ENCODE assay signal across 37 cellular contexts in the genomic region with DNA sequence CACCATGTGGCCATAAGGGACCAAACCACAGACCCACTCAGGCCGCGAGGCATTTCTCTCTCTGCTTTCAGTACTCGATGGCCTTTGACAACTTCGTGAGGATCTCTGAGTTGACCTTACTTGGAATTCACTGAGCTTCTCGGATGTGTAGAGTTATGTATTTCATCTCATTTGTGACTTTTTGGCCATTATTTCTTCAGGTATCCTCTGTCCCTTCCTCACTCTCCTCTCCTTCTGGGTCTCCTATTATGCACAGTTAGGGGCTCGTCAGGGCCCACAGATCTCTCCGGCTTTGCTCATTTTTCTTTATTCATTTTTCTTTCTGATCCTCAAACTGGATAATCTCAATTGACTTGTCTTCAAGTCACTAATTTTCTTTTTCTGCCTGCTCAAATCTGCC. TPM values are rescaled to one million over a fixed set of nuclear protein-coding genes. Genes with fewer than 3 reads are reported as not detected.
"Had no signal": no experiment of that assay in that cellular context is flagged by ENCODE, and none has a peak within 500 bp of the region (broad histone marks: within the 10 kb centered on the region; RNA-seq: fewer than 3 reads in every experiment).

No MANE protein-coding gene starts in this region.

- ATAC-seq: activated CD8-positive, alpha-beta T cell treated with anti-CD3 and anti-CD28 coated beads for 36 hours; activated naive CD4-positive, alpha-beta T cell treated with anti-CD3 and anti-CD28 coated beads, Interleukin-2, amount 50 U/mL, for 72 hours; activated T-cell treated with anti-CD3 and anti-CD28 coated beads, Interleukin-2, amount 50 U/mL, for 4 hours; activated T-cell treated with anti-CD3 and anti-CD28 coated beads, Interleukin-2, amount 50 U/mL, for 72 hours; activated T-helper 17 cell treated with anti-CD3 and anti-CD28 coated beads, Interleukin-2, amount 50 U/mL, for 72 hours had no signal

- H3K4me3 Mint-ChIP-seq: activated B cell treated with CpG ODN at 0.5 μM for 24 hours; activated CD4-positive, alpha-beta memory T cell treated with anti-CD3 and anti-CD28 coated beads for 36 hours; activated CD4-positive, alpha-beta T cell treated with anti-CD3 and anti-CD28 coated beads, Interleukin-2, amount 10 ng/mL, durations not matched to agents 24 days and 14 days; activated CD8-positive, alpha-beta T cell treated with anti-CD3 and anti-CD28 coated beads for 36 hours; activated naive CD4-positive, alpha-beta T cell treated with anti-CD3 and anti-CD28 coated beads for 36 hours; activated naive CD8-positive, alpha-beta T cell treated with anti-CD3 and anti-CD28 coated beads for 36 hours; activated T-cell treated with anti-CD3 and anti-CD28 coated beads, Interleukin-2, amount 50 U/mL, for 4 hours; activated T-cell treated with anti-CD3 and anti-CD28 coated beads, Interleukin-2, amount 50 U/mL, for 72 hours; activated T-helper 1 cell treated with anti-CD3 and anti-CD28 coated beads, Interleukin-12 subunit alpha, Interleukin-12 subunit beta, Interleukin-2, Interleukin-4 antibody, amounts not matched to agents 30 ng/mL and 10 ng/mL and 1 ng/mL, durations not matched to agents 14 hours and 24 hours and 36 hours; activated T-helper 17 cell treated with anti-CD3 and anti-CD28 coated beads, Interleukin-2, amount 50 U/mL, for 72 hours; brain; central memory CD8-positive, alpha-beta T cell; T-helper 1 cell treated with Interleukin-12 subunit alpha and Interleukin-12 subunit beta and Interleukin-4 antibody, amounts not matched to agents 30 μg/mL and 1 μg/mL, for 36 hours; T-helper 2 cell treated with Interferon-gamma antibody and Interleukin-4, amounts not matched to agents 5 μg/mL and 100 μg/mL, for 36 hours had no signal

- H3K4me1 ChIP-seq: ascending aorta had no signal

- DNase-seq: activated B cell treated with CpG ODN at 0.5 μM for 24 hours; activated CD4-positive, alpha-beta memory T cell treated with anti-CD3 and anti-CD28 coated beads for 36 hours; activated CD4-positive, alpha-beta T cell treated with anti-CD3 and anti-CD28 coated beads for 4 hours; activated CD4-positive, alpha-beta T cell treated with anti-CD3 and anti-CD28 coated beads, Interleukin-2, amount 10 ng/mL, durations not matched to agents 24 days and 14 days; activated CD4-positive, alpha-beta T cell treated with anti-CD3 and anti-CD28 coated beads, Interleukin-2, amount 50 U/mL, for 1 hour; activated CD4-positive, alpha-beta T cell treated with anti-CD3 and anti-CD28 coated beads, Interleukin-2, amount 50 U/mL, for 4 hours; activated CD4-positive, CD25-positive, alpha-beta regulatory T cell treated with anti-CD3 and anti-CD28 coated beads, Interleukin-2, amount 50 U/mL, for 72 hours; activated CD8-positive, alpha-beta memory T cell treated with anti-CD3 and anti-CD28 coated beads, Interleukin-2, amount 50 U/mL, for 4 hours; activated CD8-positive, alpha-beta T cell treated with anti-CD3 and anti-CD28 coated beads for 36 hours; activated gamma-delta T cell treated with Interleukin-2 at 50 U/mL for 16 hours; activated naive CD4-positive, alpha-beta T cell; activated naive CD4-positive, alpha-beta T cell treated with anti-CD3 and anti-CD28 coated beads for 36 hours; activated naive CD8-positive, alpha-beta T cell treated with anti-CD3 and anti-CD28 coated beads for 36 hours; activated T-cell treated with anti-CD3 and anti-CD28 coated beads for 4 hours; activated T-cell treated with anti-CD3 and anti-CD28 coated beads, Interleukin-2, amount 50 U/mL, for 1 hour; activated T-cell treated with anti-CD3 and anti-CD28 coated beads, Interleukin-2, amount 50 U/mL, for 4 hours; activated T-cell treated with anti-CD3 and anti-CD28 coated beads, Interleukin-2, amount 50 U/mL, for 72 hours; adrenal gland; amygdala; anterior cingulate cortex; caudate nucleus; cerebellar nuclear complex; T-helper 2 cell; T-helper 9 cell had no signal

- H3K27me3 ChIP-seq: adrenal gland, ascending aorta, cardiac muscle cell had no signal

- H3K36me3 ChIP-seq: adrenal gland, ascending aorta, cardiac muscle cell had no signal

- H3K27me3 Mint-ChIP-seq: activated CD4-positive, alpha-beta T cell treated with anti-CD3 and anti-CD28 coated beads, Interleukin-2, amount 10 ng/mL, durations not matched to agents 24 days and 14 days; activated naive CD8-positive, alpha-beta T cell treated with anti-CD3 and anti-CD28 coated beads for 36 hours had no signal

- H3K27ac ChIP-seq: adrenal gland, ascending aorta, cardiac muscle cell, VCaP had no signal

- H3K4me3 ChIP-seq: adrenal gland, ascending aorta, cardiac muscle cell had no signal

- H3K36me3 Mint-ChIP-seq: activated naive CD8-positive, alpha-beta T cell treated with anti-CD3 and anti-CD28 coated beads for 36 hours had no signal

- H3K4me1 Mint-ChIP-seq: activated B cell treated with CpG ODN at 0.5 μM for 24 hours; activated CD4-positive, alpha-beta T cell treated with anti-CD3 and anti-CD28 coated beads, Interleukin-2, amount 10 ng/mL, durations not matched to agents 24 days and 14 days; activated naive CD8-positive, alpha-beta T cell treated with anti-CD3 and anti-CD28 coated beads for 36 hours; activated T-helper 17 cell treated with anti-CD3 and anti-CD28 coated beads, Interleukin-2, amount 50 U/mL, for 72 hours; brain; central memory CD8-positive, alpha-beta T cell had no signal

- H3K27ac Mint-ChIP-seq: activated B cell treated with CpG ODN at 0.5 μM for 24 hours; activated CD4-positive, alpha-beta memory T cell treated with anti-CD3 and anti-CD28 coated beads for 36 hours; activated CD4-positive, alpha-beta T cell treated with anti-CD3 and anti-CD28 coated beads, Interleukin-2, amount 10 ng/mL, durations not matched to agents 24 days and 14 days; activated CD8-positive, alpha-beta T cell treated with anti-CD3 and anti-CD28 coated beads for 36 hours; activated naive CD4-positive, alpha-beta T cell treated with anti-CD3 and anti-CD28 coated beads for 36 hours; activated naive CD4-positive, alpha-beta T cell treated with anti-CD3 and anti-CD28 coated beads, Interleukin-2, amount 50 U/mL, for 72 hours; activated naive CD8-positive, alpha-beta T cell treated with anti-CD3 and anti-CD28 coated beads for 36 hours; activated T-cell treated with anti-CD3 and anti-CD28 coated beads, Interleukin-2, amount 50 U/mL, for 72 hours; activated T-helper 1 cell treated with anti-CD3 and anti-CD28 coated beads, Interleukin-12 subunit alpha, Interleukin-12 subunit beta, Interleukin-2, Interleukin-4 antibody, amounts not matched to agents 30 ng/mL and 10 ng/mL and 1 ng/mL, durations not matched to agents 14 hours and 24 hours and 36 hours; activated T-helper 17 cell treated with anti-CD3 and anti-CD28 coated beads, Interleukin-2, amount 50 U/mL, for 72 hours; brain; T-helper 1 cell treated with Interleukin-12 subunit alpha and Interleukin-12 subunit beta and Interleukin-4 antibody, amounts not matched to agents 30 μg/mL and 1 μg/mL, for 36 hours; T-helper 2 cell treated with Interferon-gamma antibody and Interleukin-4, amounts not matched to agents 5 μg/mL and 100 μg/mL, for 36 hours had no signal

RNA-seq across cellular contexts. Expression of a gene that starts 16.6 kb away (rescaled TPM):
- total RNA-seq: activated B cell treated with CpG ODN at 0.5 μM for 24 hours; activated CD4-positive, alpha-beta memory T cell treated with anti-CD3 and anti-CD28 coated beads for 36 hours; activated CD4-positive, alpha-beta T cell treated with anti-CD3 and anti-CD28 coated beads, Interleukin-2, amount 10 ng/mL, durations not matched to agents 24 days and 14 days; activated CD8-positive, alpha-beta memory T cell treated with anti-CD3 and anti-CD28 coated beads for 36 hours; activated CD8-positive, alpha-beta T cell treated with anti-CD3 and anti-CD28 coated beads for 36 hours; activated naive CD4-positive, alpha-beta T cell treated with anti-CD3 and anti-CD28 coated beads for 36 hours; activated naive CD4-positive, alpha-beta T cell treated with anti-CD3 and anti-CD28 coated beads, Interleukin-2, amount 50 U/mL, for 72 hours; activated naive CD8-positive, alpha-beta T cell treated with anti-CD3 and anti-CD28 coated beads for 36 hours; activated T-cell treated with anti-CD3 and anti-CD28 coated beads, Interleukin-2, amount 50 U/mL, for 4 hours; activated T-cell treated with anti-CD3 and anti-CD28 coated beads, Interleukin-2, amount 50 U/mL, for 72 hours; activated T-helper 1 cell treated with anti-CD3 and anti-CD28 coated beads, Interleukin-12 subunit alpha, Interleukin-12 subunit beta, Interleukin-2, Interleukin-4 antibody, amounts not matched to agents 30 ng/mL and 10 ng/mL and 1 ng/mL, durations not matched to agents 14 hours and 24 hours and 36 hours; activated T-helper 17 cell treated with anti-CD3 and anti-CD28 coated beads, Interleukin-2, amount 50 U/mL, for 72 hours; adrenal gland; ascending aorta; bronchial epithelial cell; cardiac muscle cell; chondrocyte had no signal
